8 cellular contexts compared by ENCODE assay signal in genomic region chr1:204516180-204516879, GRCh38. TPM values are rescaled to one million over a fixed set of nuclear protein-coding genes. Genes with fewer than 3 reads are reported as not detected.
DNase-seq lines count a peak whose midpoint lies in the region; ATAC-seq and TF ChIP-seq lines count a peak whose summit lies in the region.

Gene MDM4, plus strand, starts transcription at chr1:204516406. Its CDS starts 9,113 bp downstream, at chr1:204525519.

- POLR2A ChIA-PET in GM10248 (lab: Yijun Ruan, JAX): interaction anchor here (0.6 to 3.4 kb wide), 10 partner anchors 9 to 1227 kb away, joined by 3 to 26 read pairs (median 5); partner anchors contain the start of gene PIK3C2B

- no peak for TF ChIP-seq CTCF in GM10248 (IDR thresholded peaks at IDR 0.05; ENCODE audit: control extremely low read depth, extremely low read depth, low read depth, missing control alignments)
- TF ChIP-seq CTCF in omental fat pad (IDR thresholded peaks at IDR 0.05): no peak

- peak within 1 kb of the TSS; percentile 89 for H3K27ac ChIP-seq in temporal lobe (ENCODE audit: low read depth, low read length)

- ATAC-seq in HG02642 (IDR thresholded peaks at IDR 0.05; ENCODE audit: poor library complexity, unreplicated experiment) (peak; percentile 80), SK-N-SH treated with all-trans-retinoic acid at 6 μM for 48 hours (peak; percentile 100), omental fat pad (ENCODE audit: low FRiP score) (peak; percentile 97)

- CTCF ChIA-PET in GM10248 (lab: Yijun Ruan, JAX): interaction anchor here (0.8 to 7.5 kb wide), 10 partner anchors 9 to 291 kb away, joined by 3 to 56 read pairs (median 6); partner anchors contain the start of gene PIK3C2B

- DNase-seq in GM10248 (ENCODE audit: extremely low spot score) (peak; percentile 89), NCI-H1105 (lab: John Stamatoyannopoulos, UW) (peak; percentile 97), glomerular endothelial cell (ENCODE audit: extremely low read depth, low read depth, low spot score) (no peak), omental fat pad (ENCODE audit: low spot score) (peak; percentile 89)
- DNase-seq in activated naive CD4-positive, alpha-beta T cell treated with anti-CD3 and anti-CD28 coated beads, Interleukin-2, amount 50 U/mL, for 16 hours: peak; percentile 95

TF ChIP-seq in SK-N-SH treated with all-trans-retinoic acid at 6 μM for 48 hours, 23 proteins besides CTCF, POLR2A, EP300 and RAD21:
- TF ChIP-seq TOX (CRISPR knock-in tag; IDR thresholded peaks at IDR 0.05; ENCODE audit: borderline replicate concordance) (peak; percentile 47; the same call in 1 of the 2 replicates), POU6F1 (CRISPR knock-in tag; IDR thresholded peaks at IDR 0.05; ENCODE audit: borderline replicate concordance, low read depth) (peak; percentile 64; the same call in 1 of the 2 replicates), RARB (CRISPR knock-in tag; IDR thresholded peaks at IDR 0.05) (peak; percentile 88; the same call in 1 of the 2 replicates), GLIS3 (CRISPR knock-in tag; IDR thresholded peaks at IDR 0.05) (no peak), TSHZ2 (CRISPR knock-in tag; IDR thresholded peaks at IDR 0.05) (peak; percentile 57)
TF ChIP-seq in SK-N-SH treated with all-trans-retinoic acid at 6 μM for 48 hours: peak in this region for 4.

RNA-seq across cellular contexts. Expression of gene MDM4, which starts in this region (rescaled TPM):
- total RNA-seq in glomerular endothelial cell (6.7 and 28.9 TPM in 2 replicates), omental fat pad (10 to 100 TPM; 56.9 to 96.3 (median 71.5) TPM), temporal lobe (46.0 TPM)
